1 cellular context compared by ENCODE assay signal in the genomic region with DNA sequence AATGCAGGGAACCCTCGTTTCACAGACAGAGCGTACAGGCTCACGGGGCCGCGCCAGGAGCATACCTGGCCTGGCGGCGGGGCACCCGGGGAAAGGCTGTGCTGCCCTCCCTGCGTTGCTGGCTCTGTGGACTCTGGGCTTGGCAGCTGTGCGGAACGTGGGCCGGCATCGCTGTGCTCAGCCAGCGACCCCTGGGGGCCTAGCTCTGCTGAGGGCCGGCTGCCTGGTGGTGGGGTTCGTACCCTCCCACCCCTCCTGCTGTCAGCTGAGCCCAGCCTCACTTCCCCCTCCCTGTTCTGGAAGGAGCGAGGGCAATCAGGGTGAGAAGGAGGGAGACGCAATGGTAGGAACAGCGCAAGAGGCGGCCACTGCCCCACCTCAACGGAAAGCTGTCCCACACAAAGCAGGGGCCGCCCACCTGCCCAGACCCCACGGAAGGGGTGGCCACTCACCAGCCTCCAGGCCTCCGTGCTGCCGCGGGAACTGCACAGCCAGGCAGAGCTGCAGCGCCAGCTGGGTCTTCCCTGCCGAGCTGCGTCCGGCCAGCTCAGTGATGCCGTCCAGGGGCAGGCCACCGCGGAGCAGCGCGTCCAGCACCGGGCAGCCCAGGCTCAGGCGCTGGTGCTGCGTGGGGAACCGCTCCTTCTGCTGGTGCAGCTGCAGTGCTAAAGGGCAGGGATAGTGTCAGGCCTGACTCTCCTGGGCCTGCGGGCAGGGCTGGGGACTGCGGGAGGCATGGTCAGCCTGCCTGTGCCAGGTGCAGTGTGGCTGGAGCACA.
TF ChIP-seq lines count a peak whose summit lies in the region.

No MANE protein-coding gene starts in this region.

TF ChIP-seq in HEK293, 187 proteins besides CTCF, POLR2A, EP300 and RAD21:
- TF ChIP-seq ZIC2 (tag by site-specific recombination; IDR thresholded peaks at IDR 0.05) (no peak), GLI2 (tag by site-specific recombination; IDR thresholded peaks at IDR 0.05; ENCODE audit: borderline replicate concordance, low read depth) (no peak), ZNF837 (tag by site-specific recombination; IDR thresholded peaks at IDR 0.05) (no peak), ZNF341 (tag by site-specific recombination; IDR thresholded peaks at IDR 0.05; ENCODE audit: low read depth) (peak; percentile 15; the same call in 1 of the 2 replicates), YY2 (tag by site-specific recombination; IDR thresholded peaks at IDR 0.05) (no peak), ZNF174 (tag by site-specific recombination; IDR thresholded peaks at IDR 0.05) (no peak), ZNF629 (tag by site-specific recombination; IDR thresholded peaks at IDR 0.05) (no peak), ZNF23 (tag by site-specific recombination; IDR thresholded peaks at IDR 0.05; ENCODE audit: borderline replicate concordance) (no peak), ZNF423 (tag by site-specific recombination; IDR thresholded peaks at IDR 0.05) (no peak), ZFHX2 (tag by site-specific recombination; conservative IDR thresholded peaks at IDR 0.05) (0 out of 2 replicates have a peak, but pooled peaks have one; percentile 23), ZNF24 (tag by site-specific recombination; IDR thresholded peaks at IDR 0.05) (no peak), ZNF600 (tag by site-specific recombination; IDR thresholded peaks at IDR 0.05) (peak; percentile 78; the same call in 1 of the 2 replicates)
- TF ChIP-seq, protein P1, sequence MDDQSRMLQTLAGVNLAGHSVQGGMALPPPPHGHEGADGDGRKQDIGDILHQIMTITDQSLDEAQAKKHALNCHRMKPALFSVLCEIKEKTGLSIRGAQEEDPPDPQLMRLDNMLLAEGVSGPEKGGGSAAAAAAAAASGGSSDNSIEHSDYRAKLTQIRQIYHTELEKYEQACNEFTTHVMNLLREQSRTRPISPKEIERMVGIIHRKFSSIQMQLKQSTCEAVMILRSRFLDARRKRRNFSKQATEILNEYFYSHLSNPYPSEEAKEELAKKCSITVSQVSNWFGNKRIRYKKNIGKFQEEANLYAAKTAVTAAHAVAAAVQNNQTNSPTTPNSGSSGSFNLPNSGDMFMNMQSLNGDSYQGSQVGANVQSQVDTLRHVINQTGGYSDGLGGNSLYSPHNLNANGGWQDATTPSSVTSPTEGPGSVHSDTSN (CRISPR knock-in tag; IDR thresholded peaks at IDR 0.05), result 0 out of 2 replicates have a peak, but pooled peaks have one; percentile 15
- TF ChIP-seq, protein P2, sequence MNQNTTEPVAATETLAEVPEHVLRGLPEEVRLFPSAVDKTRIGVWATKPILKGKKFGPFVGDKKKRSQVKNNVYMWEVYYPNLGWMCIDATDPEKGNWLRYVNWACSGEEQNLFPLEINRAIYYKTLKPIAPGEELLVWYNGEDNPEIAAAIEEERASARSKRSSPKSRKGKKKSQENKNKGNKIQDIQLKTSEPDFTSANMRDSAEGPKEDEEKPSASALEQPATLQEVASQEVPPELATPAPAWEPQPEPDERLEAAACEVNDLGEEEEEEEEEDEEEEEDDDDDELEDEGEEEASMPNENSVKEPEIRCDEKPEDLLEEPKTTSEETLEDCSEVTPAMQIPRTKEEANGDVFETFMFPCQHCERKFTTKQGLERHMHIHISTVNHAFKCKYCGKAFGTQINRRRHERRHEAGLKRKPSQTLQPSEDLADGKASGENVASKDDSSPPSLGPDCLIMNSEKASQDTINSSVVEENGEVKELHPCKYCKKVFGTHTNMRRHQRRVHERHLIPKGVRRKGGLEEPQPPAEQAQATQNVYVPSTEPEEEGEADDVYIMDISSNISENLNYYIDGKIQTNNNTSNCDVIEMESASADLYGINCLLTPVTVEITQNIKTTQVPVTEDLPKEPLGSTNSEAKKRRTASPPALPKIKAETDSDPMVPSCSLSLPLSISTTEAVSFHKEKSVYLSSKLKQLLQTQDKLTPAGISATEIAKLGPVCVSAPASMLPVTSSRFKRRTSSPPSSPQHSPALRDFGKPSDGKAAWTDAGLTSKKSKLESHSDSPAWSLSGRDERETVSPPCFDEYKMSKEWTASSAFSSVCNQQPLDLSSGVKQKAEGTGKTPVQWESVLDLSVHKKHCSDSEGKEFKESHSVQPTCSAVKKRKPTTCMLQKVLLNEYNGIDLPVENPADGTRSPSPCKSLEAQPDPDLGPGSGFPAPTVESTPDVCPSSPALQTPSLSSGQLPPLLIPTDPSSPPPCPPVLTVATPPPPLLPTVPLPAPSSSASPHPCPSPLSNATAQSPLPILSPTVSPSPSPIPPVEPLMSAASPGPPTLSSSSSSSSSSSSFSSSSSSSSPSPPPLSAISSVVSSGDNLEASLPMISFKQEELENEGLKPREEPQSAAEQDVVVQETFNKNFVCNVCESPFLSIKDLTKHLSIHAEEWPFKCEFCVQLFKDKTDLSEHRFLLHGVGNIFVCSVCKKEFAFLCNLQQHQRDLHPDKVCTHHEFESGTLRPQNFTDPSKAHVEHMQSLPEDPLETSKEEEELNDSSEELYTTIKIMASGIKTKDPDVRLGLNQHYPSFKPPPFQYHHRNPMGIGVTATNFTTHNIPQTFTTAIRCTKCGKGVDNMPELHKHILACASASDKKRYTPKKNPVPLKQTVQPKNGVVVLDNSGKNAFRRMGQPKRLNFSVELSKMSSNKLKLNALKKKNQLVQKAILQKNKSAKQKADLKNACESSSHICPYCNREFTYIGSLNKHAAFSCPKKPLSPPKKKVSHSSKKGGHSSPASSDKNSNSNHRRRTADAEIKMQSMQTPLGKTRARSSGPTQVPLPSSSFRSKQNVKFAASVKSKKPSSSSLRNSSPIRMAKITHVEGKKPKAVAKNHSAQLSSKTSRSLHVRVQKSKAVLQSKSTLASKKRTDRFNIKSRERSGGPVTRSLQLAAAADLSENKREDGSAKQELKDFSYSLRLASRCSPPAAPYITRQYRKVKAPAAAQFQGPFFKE (tag by site-specific recombination; IDR thresholded peaks at IDR 0.05; ENCODE audit: borderline replicate concordance), result no peak
- TF ChIP-seq, protein P3, sequence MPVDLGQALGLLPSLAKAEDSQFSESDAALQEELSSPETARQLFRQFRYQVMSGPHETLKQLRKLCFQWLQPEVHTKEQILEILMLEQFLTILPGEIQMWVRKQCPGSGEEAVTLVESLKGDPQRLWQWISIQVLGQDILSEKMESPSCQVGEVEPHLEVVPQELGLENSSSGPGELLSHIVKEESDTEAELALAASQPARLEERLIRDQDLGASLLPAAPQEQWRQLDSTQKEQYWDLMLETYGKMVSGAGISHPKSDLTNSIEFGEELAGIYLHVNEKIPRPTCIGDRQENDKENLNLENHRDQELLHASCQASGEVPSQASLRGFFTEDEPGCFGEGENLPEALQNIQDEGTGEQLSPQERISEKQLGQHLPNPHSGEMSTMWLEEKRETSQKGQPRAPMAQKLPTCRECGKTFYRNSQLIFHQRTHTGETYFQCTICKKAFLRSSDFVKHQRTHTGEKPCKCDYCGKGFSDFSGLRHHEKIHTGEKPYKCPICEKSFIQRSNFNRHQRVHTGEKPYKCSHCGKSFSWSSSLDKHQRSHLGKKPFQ (tag by site-specific recombination; IDR thresholded peaks at IDR 0.05), result no peak
- TF ChIP-seq, protein P4, sequence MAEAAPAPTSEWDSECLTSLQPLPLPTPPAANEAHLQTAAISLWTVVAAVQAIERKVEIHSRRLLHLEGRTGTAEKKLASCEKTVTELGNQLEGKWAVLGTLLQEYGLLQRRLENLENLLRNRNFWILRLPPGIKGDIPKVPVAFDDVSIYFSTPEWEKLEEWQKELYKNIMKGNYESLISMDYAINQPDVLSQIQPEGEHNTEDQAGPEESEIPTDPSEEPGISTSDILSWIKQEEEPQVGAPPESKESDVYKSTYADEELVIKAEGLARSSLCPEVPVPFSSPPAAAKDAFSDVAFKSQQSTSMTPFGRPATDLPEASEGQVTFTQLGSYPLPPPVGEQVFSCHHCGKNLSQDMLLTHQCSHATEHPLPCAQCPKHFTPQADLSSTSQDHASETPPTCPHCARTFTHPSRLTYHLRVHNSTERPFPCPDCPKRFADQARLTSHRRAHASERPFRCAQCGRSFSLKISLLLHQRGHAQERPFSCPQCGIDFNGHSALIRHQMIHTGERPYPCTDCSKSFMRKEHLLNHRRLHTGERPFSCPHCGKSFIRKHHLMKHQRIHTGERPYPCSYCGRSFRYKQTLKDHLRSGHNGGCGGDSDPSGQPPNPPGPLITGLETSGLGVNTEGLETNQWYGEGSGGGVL (tag by site-specific recombination; IDR thresholded peaks at IDR 0.05), result no peak
